Comparison of ENCODE assay signal across 12 cellular contexts in the genomic region with DNA sequence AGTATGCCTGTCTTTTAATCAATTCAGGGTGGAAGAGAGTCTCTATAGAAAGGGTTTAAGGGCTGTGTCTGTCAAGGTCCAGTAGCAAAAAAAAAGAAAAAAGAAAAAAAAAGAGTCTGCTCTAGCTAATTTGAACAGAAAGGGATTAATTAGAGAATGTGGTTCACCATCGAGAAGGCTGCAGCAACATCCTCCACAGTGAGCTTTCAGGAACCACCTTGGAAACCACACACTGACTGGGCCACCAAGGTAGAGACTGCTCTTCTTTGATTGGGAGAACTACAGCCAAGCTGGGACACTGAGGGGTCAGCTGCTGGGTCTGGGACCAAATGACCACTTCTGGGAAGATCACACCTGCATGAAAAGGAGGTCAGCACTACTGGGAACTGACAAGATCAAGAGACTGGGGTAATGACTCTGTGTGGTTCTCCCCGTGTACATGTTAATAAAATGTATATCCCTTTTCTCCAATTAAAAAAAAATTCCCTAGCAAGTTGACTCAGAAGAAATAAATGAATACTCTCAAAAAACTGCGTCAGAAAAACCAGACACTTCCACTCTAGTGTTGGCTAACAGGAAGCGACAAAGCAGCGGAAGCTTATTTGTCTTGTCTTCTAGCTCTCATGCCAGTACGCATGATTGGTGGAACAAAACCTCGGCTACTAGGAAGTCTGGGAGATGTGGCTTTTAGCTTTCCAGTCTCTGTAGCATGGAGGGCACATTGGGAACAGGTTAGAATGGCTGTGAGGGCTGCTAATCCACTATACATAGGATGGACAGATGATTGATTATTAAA. TPM values are rescaled to one million over a fixed set of nuclear protein-coding genes. Genes with fewer than 3 reads are reported as not detected.
DNase-seq lines count a peak whose midpoint lies in the region; TF ChIP-seq lines count a peak whose summit lies in the region.
"Had no signal": no experiment of that assay in that cellular context is flagged by ENCODE, and none has a peak within 500 bp of the region (broad histone marks: within the 10 kb centered on the region; RNA-seq: fewer than 3 reads in every experiment).

No MANE protein-coding gene starts in this region.

- no peak for TF ChIP-seq EP300 in ovary (IDR thresholded peaks at IDR 0.05)

- H3K4me1 Mint-ChIP-seq in activated T-cell treated with anti-CD3 and anti-CD28 coated beads, Interleukin-2, amount 50 U/mL, for 24 hours (ENCODE audit: low read depth): peaks cover 12% of the 10 kb centered on the region

- TF ChIP-seq POLR2A in ovary (IDR thresholded peaks at IDR 0.05): no peak

- peaks cover 3% of the 10 kb centered on the region for H3K4me1 ChIP-seq in ovary (ENCODE audit: insufficient read depth)
- H3K4me1 ChIP-seq: ascending aorta had no signal

- H3K27ac ChIP-seq in ovary: no peak overlapping the region
- H3K27ac ChIP-seq: ascending aorta, hepatocyte had no signal

- H3K4me3 ChIP-seq in epithelial cell of esophagus (ENCODE audit: low read length) (no peak overlapping the region), ovary (no peak overlapping the region)
- H3K4me3 ChIP-seq: ascending aorta, hepatocyte had no signal

- intact Hi-C loops in ovary (cut with DNase I): no loop called here

- 86 to 90% (median 90%) methylated on average over 7 of the region's 7 CpGs for WGBS in ovary, 3 donors

- peak; percentile 31 for DNase-seq in NOMO-1 treated with DMSO at 0.1 percent for 48 hours (lab: John Stamatoyannopoulos, UW; ENCODE audit: unreplicated experiment)
- DNase-seq in NOMO-1 treated with dmso at 0.1 percent for 144 hours (lab: John Stamatoyannopoulos, UW; ENCODE audit: unreplicated experiment): no peak
- DNase-seq in M059J (ENCODE audit: low read depth): peak; percentile 57
- peak; percentile 7 for DNase-seq in epithelial cell of esophagus (ENCODE audit: low read depth)
- peak; percentile 14 for DNase-seq in putamen (ENCODE audit: low spot score)
- no peak for DNase-seq in activated CD4-positive, CD25-positive, alpha-beta regulatory T cell treated with anti-CD3 and anti-CD28 coated beads, Interleukin-2, amount 50 U/mL, for 72 hours
- no peak for DNase-seq in activated T-cell treated with anti-CD3 and anti-CD28 coated beads, Interleukin-2, amount 50 U/mL, for 24 hours
- DNase-seq in ovary: no peak
- DNase-seq: ACHN had no signal

- no peak for TF ChIP-seq CTCF in epithelial cell of esophagus (IDR thresholded peaks at IDR 0.05; ENCODE audit: insufficient read depth, low read depth, low read length, missing control alignments)
- no peak for TF ChIP-seq CTCF in ovary (IDR thresholded peaks at IDR 0.05)

- H3K27me3 Mint-ChIP-seq in activated T-cell treated with anti-CD3 and anti-CD28 coated beads, Interleukin-2, amount 50 U/mL, for 24 hours: no peaks in the 10 kb centered on the region
- H3K27me3 Mint-ChIP-seq: type B pancreatic cell had no signal

- H3K27me3 ChIP-seq in ovary: no peaks in the 10 kb centered on the region
- H3K27me3 ChIP-seq: ascending aorta, hepatocyte had no signal

- H3K27ac Mint-ChIP-seq in activated T-cell treated with anti-CD3 and anti-CD28 coated beads, Interleukin-2, amount 50 U/mL, for 24 hours: no peak overlapping the region
- H3K27ac Mint-ChIP-seq: type B pancreatic cell had no signal

- peaks cover 5% of the 10 kb centered on the region for H3K9me3 Mint-ChIP-seq in activated T-cell treated with anti-CD3 and anti-CD28 coated beads, Interleukin-2, amount 50 U/mL, for 24 hours
- H3K9me3 Mint-ChIP-seq: type B pancreatic cell had no signal

- no peaks in the 10 kb centered on the region for H3K36me3 Mint-ChIP-seq in activated T-cell treated with anti-CD3 and anti-CD28 coated beads, Interleukin-2, amount 50 U/mL, for 24 hours (ENCODE audit: low read depth)
- H3K36me3 Mint-ChIP-seq: type B pancreatic cell had no signal

- no peaks in the 10 kb centered on the region for H3K36me3 ChIP-seq in ovary
- H3K36me3 ChIP-seq: ascending aorta had no signal

- no peaks in the 10 kb centered on the region for H3K9me3 ChIP-seq in ovary
- H3K9me3 ChIP-seq: ascending aorta had no signal

- H3K4me3 Mint-ChIP-seq in activated T-cell treated with anti-CD3 and anti-CD28 coated beads, Interleukin-2, amount 50 U/mL, for 24 hours: no peak overlapping the region
- H3K4me3 Mint-ChIP-seq: type B pancreatic cell had no signal

RNA-seq across cellular contexts. Expression of gene IVNS1ABP, which starts 60.0 kb away (rescaled TPM):
- 45.9 and 51.0 TPM in 2 replicates for total RNA-seq in M059J (2014; rRNA removed; shearing (Covaris generic))
- total RNA-seq in ovary: 10 to 100 TPM; 31.2 to 73.9 (median 54.2) TPM
- 10 to 100 TPM; 40.2 to 57.3 TPM for polyA plus RNA-seq in ovary

Comparison
In these comparisons a context has a peak if more than half of its experiments do, and no peak if none do; other contexts are left out.
1. DNase-seq: peak in NOMO-1 treated with DMSO at 0.1 percent for 48 hours (single experiment), M059J (single experiment), epithelial cell of esophagus (single experiment) and putamen (single experiment); none in NOMO-1 treated with dmso at 0.1 percent for 144 hours (single experiment), activated CD4-positive, CD25-positive, alpha-beta regulatory T cell treated with anti-CD3 and anti-CD28 coated beads, Interleukin-2, amount 50 U/mL, for 72 hours (single experiment), activated T-cell treated with anti-CD3 and anti-CD28 coated beads, Interleukin-2, amount 50 U/mL, for 24 hours (single experiment) and ovary (0 of 5).